In genomic region chr12:79521576-79521975, GRCh38 we compare ENCODE assay signal across 21 cellular contexts.
"Had no signal": no experiment of that assay in that cellular context is flagged by ENCODE, and none has a peak within 500 bp of the region (broad histone marks: within the 10 kb centered on the region; RNA-seq: fewer than 3 reads in every experiment).

No MANE protein-coding gene starts in this region.

- H3K27ac ChIP-seq: body of pancreas, dorsolateral prefrontal cortex, gastroesophageal sphincter, heart right ventricle, pancreas, sigmoid colon, spleen, thoracic aorta had no signal

- H3K4me1 ChIP-seq: body of pancreas, gastroesophageal sphincter, heart right ventricle, pancreas, sigmoid colon, spleen had no signal

- H3K4me3 Mint-ChIP-seq: activated CD4-positive, alpha-beta T cell treated with anti-CD3 and anti-CD28 coated beads for 36 hours; activated naive CD8-positive, alpha-beta T cell; activated T-helper 1 cell treated with anti-CD3 and anti-CD28 coated beads, Interleukin-12 subunit alpha, Interleukin-12 subunit beta, Interleukin-2, Interleukin-4 antibody, amounts not matched to agents 30 ng/mL and 10 ng/mL and 1 ng/mL, durations not matched to agents 14 hours and 24 hours and 36 hours; memory B cell; naive thymus-derived CD8-positive, alpha-beta T cell; stimulated activated memory B cell treated with anti-CD40 and anti-IgM and Interleukin-4, amounts not matched to agents 10 μg/mL and 1 μg/mL and 100 μg/mL, for 72 hours; T-helper 2 cell treated with Interferon-gamma antibody and Interleukin-4, amounts not matched to agents 5 μg/mL and 100 μg/mL, for 36 hours; WTC11 had no signal

- H3K27me3 ChIP-seq: body of pancreas, dorsolateral prefrontal cortex, gastroesophageal sphincter, heart right ventricle, pancreas, sigmoid colon, spleen had no signal

- H3K4me3 ChIP-seq: body of pancreas, gastroesophageal sphincter, heart right ventricle, pancreas, sigmoid colon, spleen had no signal

- DNase-seq: activated CD4-positive, alpha-beta T cell treated with anti-CD3 and anti-CD28 coated beads for 36 hours; activated CD4-positive, alpha-beta T cell treated with anti-CD3 and anti-CD28 coated beads, Interleukin-2, amount 50 U/mL, for 48 hours; body of pancreas; caudate nucleus; dorsolateral prefrontal cortex; heart right ventricle; left ventricle myocardium superior; naive thymus-derived CD8-positive, alpha-beta T cell; pancreas; sigmoid colon; spleen; stimulated activated CD4-positive, alpha-beta T cell treated with anti-CD3 and anti-CD28 coated beads, Interleukin-4, amount 100 ng/mL, for 4 hours had no signal

- ATAC-seq: activated CD4-positive, alpha-beta T cell treated with anti-CD3 and anti-CD28 coated beads for 36 hours; body of pancreas; esophagus mucosa; gastroesophageal sphincter; heart right ventricle; left ventricle myocardium superior; naive thymus-derived CD8-positive, alpha-beta T cell; pancreas; stimulated activated memory B cell treated with anti-CD40 and anti-IgM and Interleukin-4, amounts not matched to agents 10 μg/mL and 1 μg/mL and 100 μg/mL, for 72 hours had no signal

- H3K9me3 ChIP-seq: body of pancreas, gastroesophageal sphincter, heart right ventricle, pancreas, sigmoid colon, spleen, thoracic aorta had no signal

- H3K36me3 Mint-ChIP-seq: activated naive CD8-positive, alpha-beta T cell; naive thymus-derived CD8-positive, alpha-beta T cell had no signal

- H3K27ac Mint-ChIP-seq: activated CD4-positive, alpha-beta T cell treated with anti-CD3 and anti-CD28 coated beads for 36 hours; activated naive CD8-positive, alpha-beta T cell; activated T-helper 1 cell treated with anti-CD3 and anti-CD28 coated beads, Interleukin-12 subunit alpha, Interleukin-12 subunit beta, Interleukin-2, Interleukin-4 antibody, amounts not matched to agents 30 ng/mL and 10 ng/mL and 1 ng/mL, durations not matched to agents 14 hours and 24 hours and 36 hours; memory B cell; naive thymus-derived CD8-positive, alpha-beta T cell; stimulated activated memory B cell treated with anti-CD40 and anti-IgM and Interleukin-4, amounts not matched to agents 10 μg/mL and 1 μg/mL and 100 μg/mL, for 72 hours; T-helper 2 cell treated with Interferon-gamma antibody and Interleukin-4, amounts not matched to agents 5 μg/mL and 100 μg/mL, for 36 hours; WTC11 had no signal

- H3K9me3 Mint-ChIP-seq: activated T-helper 1 cell treated with anti-CD3 and anti-CD28 coated beads, Interleukin-12 subunit alpha, Interleukin-12 subunit beta, Interleukin-2, Interleukin-4 antibody, amounts not matched to agents 30 ng/mL and 10 ng/mL and 1 ng/mL, durations not matched to agents 14 hours and 24 hours and 36 hours; naive thymus-derived CD8-positive, alpha-beta T cell; T-helper 2 cell treated with Interferon-gamma antibody and Interleukin-4, amounts not matched to agents 5 μg/mL and 100 μg/mL, for 36 hours had no signal

- H3K4me1 Mint-ChIP-seq: activated CD4-positive, alpha-beta T cell treated with anti-CD3 and anti-CD28 coated beads for 36 hours; memory B cell; naive thymus-derived CD8-positive, alpha-beta T cell; stimulated activated memory B cell treated with anti-CD40 and anti-IgM and Interleukin-4, amounts not matched to agents 10 μg/mL and 1 μg/mL and 100 μg/mL, for 72 hours had no signal

- H3K27me3 Mint-ChIP-seq: activated CD4-positive, alpha-beta T cell treated with anti-CD3 and anti-CD28 coated beads for 36 hours; memory B cell; stimulated activated memory B cell treated with anti-CD40 and anti-IgM and Interleukin-4, amounts not matched to agents 10 μg/mL and 1 μg/mL and 100 μg/mL, for 72 hours had no signal

- H3K36me3 ChIP-seq: gastroesophageal sphincter, heart right ventricle, pancreas, sigmoid colon, spleen, thoracic aorta had no signal
